Comparison of ENCODE assay signal across 11 cellular contexts in genomic region chr19:41362143-41362847, GRCh38. TPM values are rescaled to one million over a fixed set of nuclear protein-coding genes. Genes with fewer than 3 reads are reported as not detected.
DNase-seq lines count a peak whose midpoint lies in the region; FAIRE-seq and TF ChIP-seq lines count a peak whose summit lies in the region.
"Had no signal": no experiment of that assay in that cellular context is flagged by ENCODE, and none has a peak within 500 bp of the region (broad histone marks: within the 10 kb centered on the region; RNA-seq: fewer than 3 reads in every experiment).

No MANE protein-coding gene starts in this region.

- H3K4me3 ChIP-seq in stomach = no peak overlapping the region
- no peak overlapping the region for H3K4me3 ChIP-seq in effector memory CD4-positive, alpha-beta T cell (ENCODE audit: insufficient read depth, low read depth, low read length, poor library complexity, severe bottlenecking)
- H3K4me3 ChIP-seq: lung had no signal

- TF ChIP-seq POLR2A in stomach (IDR thresholded peaks at IDR 0.05) = no peak

- CTCF ChIA-PET in activated naive CD4-positive, alpha-beta T cell treated with anti-CD3 and anti-CD28 coated beads, Interleukin-2, amount 10 ng/mL, durations not matched to agents 7 days and 5 days (lab: Charles Lee) = interaction anchor here (2.4 kb wide), 1 partner anchor 10 kb away, joined by 14 read pairs; no protein-coding TSS in a partner anchor
- CTCF ChIA-PET in activated CD4-positive, alpha-beta memory T cell treated with anti-CD3 and anti-CD28 coated beads for 36 hours (lab: Charles Lee) = interaction anchor here (3.0 to 4.7 kb wide), 2 partner anchors 9 to 77 kb away, joined by 15 to 69 read pairs; partner anchors contain the start of genes DMAC2 and TGFB1

- H3K9me3 Mint-ChIP-seq in activated naive CD4-positive, alpha-beta T cell treated with anti-CD3 and anti-CD28 coated beads, Interleukin-2, amount 10 ng/mL, durations not matched to agents 7 days and 5 days = no peaks in the 10 kb centered on the region
- H3K9me3 Mint-ChIP-seq in activated CD4-positive, alpha-beta memory T cell treated with anti-CD3 and anti-CD28 coated beads for 36 hours = no peaks in the 10 kb centered on the region

- DNase-seq in activated naive CD4-positive, alpha-beta T cell treated with anti-CD3 and anti-CD28 coated beads, Interleukin-2, amount 10 ng/mL, durations not matched to agents 7 days and 5 days = no peak
- no peak for DNase-seq in activated naive CD4-positive, alpha-beta T cell treated with anti-CD3 and anti-CD28 coated beads, Interleukin-2, amount 50 U/mL, for 16 hours
- DNase-seq in activated CD4-positive, alpha-beta memory T cell treated with anti-CD3 and anti-CD28 coated beads for 36 hours = no peak
- peak; percentile 62 for DNase-seq in kidney tubule cell (ENCODE audit: low spot score)
- no peak for DNase-seq in stomach
- DNase-seq in effector memory CD4-positive, alpha-beta T cell = no peak
- no peak for DNase-seq in H4 (ENCODE audit: low spot score)
- DNase-seq in GM19239 (ENCODE audit: insufficient read length, low spot score) = no peak
- DNase-seq: AML-193, NCI-H187 treated with DMSO at 0.1 percent for 48 hours had no signal

- H3K4me3 Mint-ChIP-seq in activated naive CD4-positive, alpha-beta T cell treated with anti-CD3 and anti-CD28 coated beads, Interleukin-2, amount 10 ng/mL, durations not matched to agents 7 days and 5 days = peak overlapping the region; percentile 81
- no peak overlapping the region for H3K4me3 Mint-ChIP-seq in activated CD4-positive, alpha-beta memory T cell treated with anti-CD3 and anti-CD28 coated beads for 36 hours

- H3K4me1 Mint-ChIP-seq in activated naive CD4-positive, alpha-beta T cell treated with anti-CD3 and anti-CD28 coated beads, Interleukin-2, amount 10 ng/mL, durations not matched to agents 7 days and 5 days = peaks cover 53% of the 10 kb centered on the region
- peaks cover 28% of the 10 kb centered on the region for H3K4me1 Mint-ChIP-seq in activated CD4-positive, alpha-beta memory T cell treated with anti-CD3 and anti-CD28 coated beads for 36 hours (ENCODE audit: low read depth)

- peaks cover 16 to 45% (median 23%) of the 10 kb centered on the region in 4 donors for H3K4me1 ChIP-seq in stomach
- peaks cover 35% of the 10 kb centered on the region for H3K4me1 ChIP-seq in effector memory CD4-positive, alpha-beta T cell (ENCODE audit: control insufficient read depth, insufficient read depth, low read length, poor library complexity, severe bottlenecking)

- no peak for TF ChIP-seq CTCF in stomach (IDR thresholded peaks at IDR 0.05)

- no peaks in the 10 kb centered on the region for H3K36me3 ChIP-seq in stomach
- H3K36me3 ChIP-seq in effector memory CD4-positive, alpha-beta T cell (ENCODE audit: control insufficient read depth, insufficient read depth, low read length) = no peaks in the 10 kb centered on the region

- intact Hi-C loops in activated CD4-positive, alpha-beta memory T cell treated with anti-CD3 and anti-CD28 coated beads for 36 hours (cut with micrococcal nuclease) = loop anchor here (5.0 kb wide), 2 partner anchors 715 to 1015 kb away; partner anchors contain the start of genes C19orf47, PLD3 and ZNF574
- intact Hi-C loops in stomach (cut with DNase I; ENCODE audit: low total_unique reads) = no loop called here

- FAIRE-seq in GM19239 (lab: Jason Lieb, UNC) = no peak

- H3K27ac ChIP-seq in stomach = peak overlapping the region; percentile 92 to 99 (median 95)
- H3K27ac ChIP-seq in effector memory CD4-positive, alpha-beta T cell (ENCODE audit: insufficient read depth, low read length, poor library complexity, severe bottlenecking) = no peak overlapping the region

- peak overlapping the region; percentile 33 for H3K27ac Mint-ChIP-seq in activated naive CD4-positive, alpha-beta T cell treated with anti-CD3 and anti-CD28 coated beads, Interleukin-2, amount 10 ng/mL, durations not matched to agents 7 days and 5 days
- H3K27ac Mint-ChIP-seq in activated CD4-positive, alpha-beta memory T cell treated with anti-CD3 and anti-CD28 coated beads for 36 hours = peak overlapping the region; percentile 8

- POLR2A ChIA-PET in activated CD4-positive, alpha-beta memory T cell treated with anti-CD3 and anti-CD28 coated beads for 36 hours (lab: Charles Lee) = interaction anchor here (1.0 kb wide), 1 partner anchor 35 kb away, joined by 6 read pairs; no protein-coding TSS in a partner anchor

- H3K36me3 Mint-ChIP-seq in activated naive CD4-positive, alpha-beta T cell treated with anti-CD3 and anti-CD28 coated beads, Interleukin-2, amount 10 ng/mL, durations not matched to agents 7 days and 5 days = peaks cover 17% of the 10 kb centered on the region
- no peaks in the 10 kb centered on the region for H3K36me3 Mint-ChIP-seq in activated CD4-positive, alpha-beta memory T cell treated with anti-CD3 and anti-CD28 coated beads for 36 hours

- no peaks in the 10 kb centered on the region for H3K27me3 ChIP-seq in stomach
- H3K27me3 ChIP-seq in effector memory CD4-positive, alpha-beta T cell (replicated peaks; ENCODE audit: control insufficient read depth, insufficient read depth, low read length, poor library complexity, severe bottlenecking) = no peaks in the 10 kb centered on the region

- no peaks in the 10 kb centered on the region for H3K9me3 ChIP-seq in stomach
- no peaks in the 10 kb centered on the region for H3K9me3 ChIP-seq in effector memory CD4-positive, alpha-beta T cell (ENCODE audit: control insufficient read depth, low read length)

- H3K27me3 Mint-ChIP-seq in activated naive CD4-positive, alpha-beta T cell treated with anti-CD3 and anti-CD28 coated beads, Interleukin-2, amount 10 ng/mL, durations not matched to agents 7 days and 5 days = no peaks in the 10 kb centered on the region
- no peaks in the 10 kb centered on the region for H3K27me3 Mint-ChIP-seq in activated CD4-positive, alpha-beta memory T cell treated with anti-CD3 and anti-CD28 coated beads for 36 hours

- WGBS in stomach, 5 donors = 68 to 79% (median 77%) methylated on average over 8 to 10 of the region's 10 CpGs

- TF ChIP-seq EP300 in stomach (IDR thresholded peaks at IDR 0.05) = no peak

RNA-seq across cellular contexts. Expression of gene B9D2, which starts 1.7 kb away (rescaled TPM):
- total RNA-seq in activated CD4-positive, alpha-beta memory T cell treated with anti-CD3 and anti-CD28 coated beads for 36 hours = 1 to 10 TPM; 4.7 to 5.1 TPM
- total RNA-seq in stomach = 10 to 100 TPM in 1 of 5 donors, 1 to 10 TPM in 2, under 1 TPM in 1, not detected in 1; 0.58 to 20.3 (median 5.3) TPM
- 10 to 100 TPM in 2 of 3 donors, 1 to 10 TPM in 1; 9.2 to 17.4 (median 10.7) TPM for polyA plus RNA-seq in stomach
- 7.5 and 9.3 TPM in 2 replicates for total RNA-seq in H4 (2014; rRNA removed; shearing (Covaris generic))

RNA-seq across cellular contexts. Expression of gene TGFB1, which starts 8.6 kb away (rescaled TPM):
- 100 to 1,000 TPM; 108 to 110 TPM for total RNA-seq in activated CD4-positive, alpha-beta memory T cell treated with anti-CD3 and anti-CD28 coated beads for 36 hours
- 10 to 100 TPM in 3 of 5 donors, 1 to 10 TPM in 2; 1.3 to 54.3 (median 13.6) TPM for total RNA-seq in stomach
- 10 to 100 TPM; 10.2 to 15.6 (median 15.4) TPM for polyA plus RNA-seq in stomach
- 12.5 and 15.4 TPM in 2 replicates for total RNA-seq in H4 (2014; rRNA removed; shearing (Covaris generic))

RNA-seq across cellular contexts. Expression of gene TMEM91, which starts 14.0 kb away (rescaled TPM):
- 1 to 10 TPM; 4.5 to 4.6 TPM for total RNA-seq in activated CD4-positive, alpha-beta memory T cell treated with anti-CD3 and anti-CD28 coated beads for 36 hours
- 10 to 100 TPM in 2 of 5 donors, 1 to 10 TPM in 3; 2.3 to 76.3 (median 8.2) TPM for total RNA-seq in stomach
- polyA plus RNA-seq in stomach = 10 to 100 TPM; 14.8 to 33.9 (median 22.4) TPM
- 0.08 and 0.97 TPM in 2 replicates for total RNA-seq in H4 (2014; rRNA removed; shearing (Covaris generic))

RNA-seq across cellular contexts. Expression of gene EXOSC5, which starts 34.9 kb away (rescaled TPM):
- 10 to 100 TPM; 43.0 to 45.5 TPM for total RNA-seq in activated CD4-positive, alpha-beta memory T cell treated with anti-CD3 and anti-CD28 coated beads for 36 hours
- total RNA-seq in stomach = 100 to 1,000 TPM in 1 of 5 donors, 10 to 100 TPM in 3, 1 to 10 TPM in 1; 4.8 to 131 (median 18.7) TPM
- polyA plus RNA-seq in stomach = 10 to 100 TPM; 21.8 to 48.0 (median 26.0) TPM
- total RNA-seq in H4 (2014; rRNA removed; shearing (Covaris generic)) = 28.5 and 28.9 TPM in 2 replicates

RNA-seq across cellular contexts. Expression of gene BCKDHA, which starts 35.3 kb away (rescaled TPM):
- 10 to 100 TPM; 17.4 to 23.2 TPM for total RNA-seq in activated CD4-positive, alpha-beta memory T cell treated with anti-CD3 and anti-CD28 coated beads for 36 hours
- total RNA-seq in stomach = 10 to 100 TPM in 4 of 5 donors, 1 to 10 TPM in 1; 1.8 to 55.4 (median 23.0) TPM
- 10 to 100 TPM; 48.7 to 80.6 (median 50.9) TPM for polyA plus RNA-seq in stomach
- total RNA-seq in H4 (2014; rRNA removed; shearing (Covaris generic)) = 32.6 and 47.7 TPM in 2 replicates
